ENCODE assay signal across 15 cellular contexts in the genomic region with DNA sequence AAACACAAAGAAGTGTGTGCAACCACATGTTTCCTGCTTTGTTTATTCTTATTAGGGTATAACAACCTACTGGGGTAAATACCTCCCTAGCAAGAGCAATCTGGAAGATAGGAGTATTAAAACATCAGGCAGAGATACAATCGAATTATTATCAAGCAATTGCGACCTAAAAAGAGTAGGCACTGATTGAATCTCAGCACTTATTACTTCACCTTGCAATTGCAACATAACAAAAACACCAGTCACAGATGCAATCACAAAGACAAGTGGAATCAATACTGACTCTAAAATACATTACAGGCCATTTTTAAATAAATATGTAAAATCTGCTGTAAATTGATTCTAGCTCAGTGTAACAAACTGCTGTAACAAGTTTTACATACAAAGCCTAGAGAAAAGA.
A peak's percentile ranks its signal among the peaks of the same experiment; 100 is the strongest.
DNase-seq lines count a peak whose midpoint lies in the region; ATAC-seq and TF ChIP-seq lines count a peak whose summit lies in the region.
"Had no signal": no experiment of that assay in that cellular context is flagged by ENCODE, and none has a peak within 500 bp of the region (broad histone marks: within the 10 kb centered on the region; RNA-seq: fewer than 3 reads in every experiment).

No MANE protein-coding gene starts in this region.

- no peak for TF ChIP-seq CTCF in fibroblast of villous mesenchyme (IDR thresholded peaks at IDR 0.05; ENCODE audit: insufficient read depth, low read depth, low read length)

- ATAC-seq in activated naive CD4-positive, alpha-beta T cell treated with anti-CD3 and anti-CD28 coated beads, Interleukin-2, amount 50 U/mL, for 72 hours = no peak
- no peak for ATAC-seq in HG02759 (IDR thresholded peaks at IDR 0.05; ENCODE audit: unreplicated experiment)

- H3K4me3 ChIP-seq in Jurkat, Clone E6-1 (ENCODE audit: low read length) = no peak overlapping the region
- no peak overlapping the region for H3K4me3 ChIP-seq in fibroblast of villous mesenchyme (ENCODE audit: low read depth, low read length)

- H3K36me3 Mint-ChIP-seq in activated naive CD4-positive, alpha-beta T cell treated with anti-CD3 and anti-CD28 coated beads, Interleukin-2, amount 50 U/mL, for 72 hours = no peaks in the 10 kb centered on the region
- H3K36me3 Mint-ChIP-seq: CD4-positive, alpha-beta memory T cell had no signal

- H3K27ac Mint-ChIP-seq in activated naive CD4-positive, alpha-beta T cell treated with anti-CD3 and anti-CD28 coated beads, Interleukin-2, amount 50 U/mL, for 72 hours = no peak overlapping the region
- H3K27ac Mint-ChIP-seq: CD4-positive, alpha-beta memory T cell had no signal

- peak; percentile 72 for DNase-seq in Jurkat, Clone E6-1 (ENCODE audit: low read depth, low spot score)
- DNase-seq in fibroblast of villous mesenchyme (ENCODE audit: low read depth) (peak; percentile 1), renal cortical epithelial cell (ENCODE audit: low read depth) (peak; percentile 8), MV-4-11 (lab: John Stamatoyannopoulos, UW) (no peak)
- no peak for DNase-seq in activated naive CD4-positive, alpha-beta T cell treated with anti-CD3 and anti-CD28 coated beads, Interleukin-2, amount 50 U/mL, for 72 hours (ENCODE audit: low spot score in 2 of 2)
- DNase-seq: C1 segment of cervical spinal cord; Calu3; CD4-positive, alpha-beta memory T cell; COR-L47; DMS53; DMS79 treated with DMSO at 0.1 percent for 48 hours; GF-D8; H7; HCEC 1CT had no signal

- no peaks in the 10 kb centered on the region for H3K9me3 Mint-ChIP-seq in activated naive CD4-positive, alpha-beta T cell treated with anti-CD3 and anti-CD28 coated beads, Interleukin-2, amount 50 U/mL, for 72 hours

Comparison
In these comparisons a context has a peak if more than half of its experiments do, and no peak if none do; other contexts are left out.
1. DNase-seq: peak in Jurkat, Clone E6-1 (single experiment), fibroblast of villous mesenchyme (single experiment) and renal cortical epithelial cell (single experiment); none in MV-4-11 (single experiment) and activated naive CD4-positive, alpha-beta T cell treated with anti-CD3 and anti-CD28 coated beads, Interleukin-2, amount 50 U/mL, for 72 hours (0 of 2).